In the genomic region with DNA sequence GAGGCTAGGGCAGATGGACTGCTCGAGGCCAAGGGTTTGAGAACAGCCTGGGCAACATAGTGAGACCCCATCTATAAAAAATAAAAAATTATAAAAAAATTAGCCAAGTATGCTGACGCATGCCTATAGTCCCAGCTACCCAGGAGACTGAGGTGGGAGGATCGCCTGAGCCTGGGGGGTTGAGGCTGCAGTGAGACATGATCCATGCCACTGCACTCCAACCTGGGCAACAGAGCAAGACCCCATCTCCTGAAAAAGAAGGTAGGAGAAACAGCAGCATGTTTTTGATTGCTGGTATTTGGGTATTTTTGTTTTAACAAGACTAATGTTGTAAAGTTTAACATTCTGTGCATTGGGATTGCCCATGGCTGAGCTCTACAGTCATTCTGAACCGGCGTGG, we compare ENCODE assay signal across 24 cellular contexts. TPM values are rescaled to one million over a fixed set of nuclear protein-coding genes. Genes with fewer than 3 reads are reported as not detected.
DNase-seq lines count a peak whose midpoint lies in the region; ATAC-seq, FAIRE-seq and TF ChIP-seq lines count a peak whose summit lies in the region.
"Had no signal": no experiment of that assay in that cellular context is flagged by ENCODE, and none has a peak within 500 bp of the region (broad histone marks: within the 10 kb centered on the region; RNA-seq: fewer than 3 reads in every experiment).

No MANE protein-coding gene starts in this region.

- H3K4me3 ChIP-seq in HepG2 (replicated peaks in 1 of 3; ENCODE audit: insufficient read depth in 1 of 3, low read depth in 2 of 3, low read length in 3 of 3) = no peak overlapping the region
- no peak overlapping the region for H3K4me3 ChIP-seq in right lobe of liver
- H3K4me3 ChIP-seq in kidney (ENCODE audit: low read length in 2 of 2) = no peak overlapping the region
- H3K4me3 ChIP-seq: A549; BLaER1 treated with 17β-estradiol and CSF1 and Interleukin-3, amounts not matched to agents 10 nM and 100 nM had no signal

- in situ Hi-C loops in HepG2 (cut with HindIII; ENCODE audit: extremely low pct_ligation_motif_present, low pct_unique_long_range_greater_than_20kb) = no loop called here

- H4K20me1 ChIP-seq in HepG2 (ENCODE audit: insufficient read depth, low read length) = no peaks in the 10 kb centered on the region
- H4K20me1 ChIP-seq: BLaER1 treated with 17β-estradiol and CSF1 and Interleukin-3, amounts not matched to agents 10 nM and 100 nM had no signal

- no peaks in the 10 kb centered on the region for H3K79me2 ChIP-seq in HepG2 (ENCODE audit: insufficient read depth, low read length)

- no peak for DNase-seq in HepG2 (ENCODE audit: low spot score)
- no peak for DNase-seq in right lobe of liver
- DNase-seq in WTC11 (ENCODE audit: low spot score) = no peak
- peak; percentile 25 for DNase-seq in chondrocyte (ENCODE audit: low spot score)
- peak; percentile 2 for DNase-seq in kidney
- DNase-seq in T-cell = no peak
- no peak for DNase-seq in MCF 10A (ENCODE audit: unreplicated experiment)
- DNase-seq: AML-193; Caco-2; Calu3; CD4-positive, alpha-beta T cell; CD8-positive, alpha-beta T cell; DMS79 treated with DMSO at 0.1 percent for 48 hours; GF-D8 had no signal

- H3K27me3 Mint-ChIP-seq in WTC11 (ENCODE audit: low read depth) (no peaks in the 10 kb centered on the region), chondrocyte (ENCODE audit: low read depth) (no peaks in the 10 kb centered on the region), T-cell (no peaks in the 10 kb centered on the region), MCF 10A (ENCODE audit: insufficient read depth, unreplicated experiment) (no peaks in the 10 kb centered on the region)
- H3K27me3 Mint-ChIP-seq: B cell; CD4-positive, alpha-beta T cell had no signal

- H3K9me3 ChIP-seq in HepG2 (ENCODE audit: low read length) = no peaks in the 10 kb centered on the region
- H3K9me3 ChIP-seq in right lobe of liver = no peaks in the 10 kb centered on the region
- no peaks in the 10 kb centered on the region for H3K9me3 ChIP-seq in kidney (ENCODE audit: control insufficient read depth in 1 of 2, low read length in 2 of 2)
- H3K9me3 ChIP-seq: A549; BLaER1 treated with 17β-estradiol and CSF1 and Interleukin-3, amounts not matched to agents 10 nM and 100 nM; Caco-2 had no signal

- H3K27ac Mint-ChIP-seq in WTC11 (no peak overlapping the region), chondrocyte (ENCODE audit: unreplicated experiment) (no peak overlapping the region), T-cell (no peak overlapping the region), MCF 10A (ENCODE audit: low read depth, unreplicated experiment) (no peak overlapping the region)
- H3K27ac Mint-ChIP-seq: B cell; CD4-positive, alpha-beta T cell; CD8-positive, alpha-beta T cell had no signal

- no peak for TF ChIP-seq RAD21 in HepG2 (CRISPR knock-in tag; IDR thresholded peaks at IDR 0.05)

- H3K36me3 Mint-ChIP-seq in WTC11 (peaks cover 23% of the 10 kb centered on the region), chondrocyte (ENCODE audit: low read depth) (peaks cover 19% of the 10 kb centered on the region), T-cell (peaks cover 20% of the 10 kb centered on the region), MCF 10A (ENCODE audit: insufficient read depth, unreplicated experiment) (peaks cover 31% of the 10 kb centered on the region)

- BruUV-seq in HepG2 (replicated peaks; lab: Mats Ljungman, UMichigan) = no TSS peak
- no TSS peak for BruUV-seq in MCF 10A (replicated peaks; lab: Mats Ljungman, UMichigan)

- H3K4me1 Mint-ChIP-seq in WTC11 (peaks cover 16% of the 10 kb centered on the region), chondrocyte (ENCODE audit: low read depth) (no peaks in the 10 kb centered on the region), T-cell (no peaks in the 10 kb centered on the region), MCF 10A (ENCODE audit: insufficient read depth, unreplicated experiment) (no peaks in the 10 kb centered on the region)
- H3K4me1 Mint-ChIP-seq: B cell had no signal

- TF ChIP-seq POLR2A in HepG2 (IDR thresholded peaks at IDR 0.05; ENCODE audit: insufficient read depth in 1 of 2, low read depth in 2 of 2, low read length in 2 of 2) (no peak), right lobe of liver (IDR thresholded peaks at IDR 0.05) (no peak)

- FAIRE-seq in HepG2 (lab: Jason Lieb, UNC) (no peak), kidney (lab: Jason Lieb, UNC) (no peak)
- FAIRE-seq: A549, D721Med, G401.6, GM12891, GM19239 had no signal

- H3K4me1 ChIP-seq in HepG2 (ENCODE audit: insufficient read depth, low read length) = no peaks in the 10 kb centered on the region
- H3K4me1 ChIP-seq in right lobe of liver = no peaks in the 10 kb centered on the region
- H3K4me1 ChIP-seq in kidney (ENCODE audit: control insufficient read depth in 1 of 2, insufficient read depth in 1 of 2, low read depth in 1 of 2, low read length in 2 of 2) = no peaks in the 10 kb centered on the region
- H3K4me1 ChIP-seq: A549, Caco-2 had no signal

- TF ChIP-seq CTCF in HepG2 (CRISPR knock-in tag; IDR thresholded peaks at IDR 0.05) (no peak), right lobe of liver (IDR thresholded peaks at IDR 0.05) (no peak), WTC11 (IDR thresholded peaks at IDR 0.05) (no peak), chondrocyte (IDR thresholded peaks at IDR 0.05) (no peak), kidney (IDR thresholded peaks at IDR 0.05; ENCODE audit: borderline replicate concordance, extremely low read depth, insufficient read depth) (no peak), MCF 10A (IDR thresholded peaks at IDR 0.05; ENCODE audit: unreplicated experiment) (no peak)

- no peak overlapping the region for H3K27ac ChIP-seq in HepG2 (ENCODE audit: extremely low read length, insufficient read depth, low read length)
- H3K27ac ChIP-seq in right lobe of liver = no peak overlapping the region
- no peak overlapping the region for H3K27ac ChIP-seq in kidney (ENCODE audit: low read depth in 2 of 2, low read length in 2 of 2)
- H3K27ac ChIP-seq: 22Rv1; A549; BLaER1 treated with 17β-estradiol and CSF1 and Interleukin-3, amounts not matched to agents 10 nM and 100 nM; C4-2B had no signal

- no peak overlapping the region for H2AFZ ChIP-seq in HepG2 (ENCODE audit: low read length)

- intact Hi-C loops in HepG2 (cut with micrococcal nuclease; ENCODE audit: unreplicated experiment) (no loop called here), right lobe of liver (cut with DNase I) (no loop called here), kidney (cut with DNase I) (no loop called here), MCF 10A (cut with micrococcal nuclease) (no loop called here)

- POLR2A ChIA-PET in HepG2 (lab: Yijun Ruan, JAX) (interaction anchor here (3.0 kb wide), 1 partner anchor 8 kb away, joined by 20 read pairs; the partner anchor contains the start of gene DDX19A), WTC11 (lab: Charles Lee) (no interaction called here), T-cell (lab: Charles Lee) (interaction anchor here in 1 of 2 donors (0.6 kb wide), 1 partner anchor 19 kb away, joined by 6 read pairs; no protein-coding TSS in a partner anchor), MCF 10A (lab: Yijun Ruan, JAX) (interaction anchor here (0.7 to 2.4 kb wide), 3 partner anchors 9 to 49 kb away, joined by 4 to 17 read pairs (median 5); partner anchors contain the start of genes AARS1 and DDX19A)

- H3K27me3 ChIP-seq in HepG2 (ENCODE audit: control insufficient read depth in 1 of 2, insufficient read depth in 2 of 2, low read length in 2 of 2) (no peaks in the 10 kb centered on the region), right lobe of liver (no peaks in the 10 kb centered on the region)
- H3K27me3 ChIP-seq: BLaER1 treated with 17β-estradiol and CSF1 and Interleukin-3, amounts not matched to agents 10 nM and 100 nM had no signal

- no peak overlapping the region for H3K4me3 Mint-ChIP-seq in WTC11
- H3K4me3 Mint-ChIP-seq in chondrocyte (ENCODE audit: unreplicated experiment) = no peak overlapping the region
- no peak overlapping the region for H3K4me3 Mint-ChIP-seq in T-cell
- H3K4me3 Mint-ChIP-seq in MCF 10A (ENCODE audit: unreplicated experiment) = no peak overlapping the region
- H3K4me3 Mint-ChIP-seq: B cell; CD4-positive, alpha-beta T cell; CD8-positive, alpha-beta T cell had no signal

- TF ChIP-seq EP300 in HepG2 (IDR thresholded peaks at IDR 0.05; ENCODE audit: low read depth in 2 of 2, low read length in 2 of 2) = no peak
- TF ChIP-seq EP300 in HepG2 (CRISPR knock-in tag; IDR thresholded peaks at IDR 0.05; ENCODE audit: borderline replicate concordance) = no peak

- CTCF ChIA-PET in HepG2 (lab: Yijun Ruan, JAX; ENCODE audit: low intra/inter-chr PET ratio, low total read pairs) (no interaction called here), WTC11 (lab: Charles Lee) (no interaction called here), T-cell (lab: Charles Lee) (no interaction called here), MCF 10A (lab: Yijun Ruan, JAX) (interaction anchor here (0.8 kb wide), 1 partner anchor 315 kb away, joined by 10 read pairs; no protein-coding TSS in a partner anchor)

- no peaks in the 10 kb centered on the region for H3K9me3 Mint-ChIP-seq in WTC11
- no peaks in the 10 kb centered on the region for H3K9me3 Mint-ChIP-seq in chondrocyte (ENCODE audit: low read depth)
- no peaks in the 10 kb centered on the region for H3K9me3 Mint-ChIP-seq in T-cell
- H3K9me3 Mint-ChIP-seq in MCF 10A (ENCODE audit: unreplicated experiment) = no peaks in the 10 kb centered on the region
- H3K9me3 Mint-ChIP-seq: CD4-positive, alpha-beta T cell; CD8-positive, alpha-beta T cell had no signal

- no peak overlapping the region for H3K4me2 ChIP-seq in HepG2 (ENCODE audit: low read depth, low read length)
- H3K4me2 ChIP-seq: A549; BLaER1 treated with 17β-estradiol and CSF1 and Interleukin-3, amounts not matched to agents 10 nM and 100 nM had no signal

- no peak overlapping the region for H3K9ac ChIP-seq in HepG2 (ENCODE audit: insufficient read depth, low read depth, low read length)
- H3K9ac ChIP-seq in kidney (ENCODE audit: low read length in 2 of 2) = no peak overlapping the region
- H3K9ac ChIP-seq: BLaER1 treated with 17β-estradiol and CSF1 and Interleukin-3, amounts not matched to agents 10 nM and 100 nM had no signal

- ATAC-seq in HepG2 (no peak), right lobe of liver (no peak), WTC11 (no peak), HG03439 (IDR thresholded peaks at IDR 0.05; ENCODE audit: unreplicated experiment) (no peak), T-cell (replicated peaks in 1 of 4) (no peak)
- ATAC-seq: A549; CD8-positive, alpha-beta T cell had no signal

- peaks cover 15 to 22% of the 10 kb centered on the region in 2 experiments for H3K36me3 ChIP-seq in HepG2 (replicated peaks in 1 of 2; ENCODE audit: control insufficient read depth in 1 of 2, insufficient read depth in 2 of 2, low read length in 2 of 2)
- H3K36me3 ChIP-seq in right lobe of liver = peaks cover 0 to 26% (median 12%) of the 10 kb centered on the region in 4 donors
- H3K36me3 ChIP-seq in kidney (ENCODE audit: control insufficient read depth in 1 of 2, insufficient read depth in 2 of 2, low read length in 2 of 2) = peaks cover 8 to 16% of the 10 kb centered on the region in 2 donors

- WGBS in HepG2 (ENCODE audit: low lambda C conversion rate) = 100% methylated on average over 5 of the region's 5 CpGs
- WGBS in right lobe of liver (ENCODE audit: insufficient coverage, low coverage, low lambda C conversion rate, missing lambda C conversion rate) = 96% methylated on average over 4 of the region's 5 CpGs

RNA-seq across cellular contexts. Expression of gene DDX19A, which starts 8.9 kb away (rescaled TPM):
- total RNA-seq in HepG2 (2016; rRNA removed; fragmentation: Illumina TruSeq; extraction: Trizol) (76.9 and 92.4 TPM in 2 replicates), right lobe of liver (10 to 100 TPM; 14.0 to 30.0 (median 18.1) TPM), WTC11 (2021) (42.0 to 47.0 TPM (median 43.7 TPM) in 3 replicates), chondrocyte (32.4 to 48.3 TPM (median 34.0 TPM) in 3 replicates), kidney (34.8 TPM), T-cell (10 to 100 TPM; 41.8 to 56.4 (median 49.4) TPM), MCF 10A (2022) (34.7 and 36.5 TPM in 2 replicates)
- 16.1 and 17.3 TPM in 2 replicates for total RNA-seq in HepG2 (2016; cell fraction: cytosol; rRNA removed; fragmentation: Illumina TruSeq; extraction: Trizol; ENCODE audit: low read depth)
- total RNA-seq in HepG2 (2016; cell fraction: insoluble cytoplasmic fraction; rRNA removed; fragmentation: Illumina TruSeq; extraction: Trizol) = 76.3 and 93.5 TPM in 2 replicates
- total RNA-seq in HepG2 (2016; cell fraction: membrane; rRNA removed; fragmentation: Illumina TruSeq; extraction: Trizol) = 22.7 and 23.6 TPM in 2 replicates
- total RNA-seq in HepG2 (2016; cell fraction: nucleus; rRNA removed; fragmentation: Illumina TruSeq; extraction: Trizol) = 54.0 and 63.3 TPM in 2 replicates
- polyA plus RNA-seq in HepG2 (2011; rRNA removed) (41.4 and 43.9 TPM in 2 replicates), kidney (ENCODE audit: insufficient read depth, low read depth, low replicate concordance) (19.8 TPM)
- polyA plus RNA-seq in HepG2 (2011; cell fraction: cytosol; rRNA removed) = 42.7 and 50.0 TPM in 2 replicates
- polyA plus RNA-seq in HepG2 (2011; cell fraction: nucleus; rRNA removed) = 26.1 and 32.0 TPM in 2 replicates
- polyA plus RNA-seq in HepG2 (2012) = 34.4 and 41.8 TPM in 2 replicates
- polyA plus RNA-seq in HepG2 (2016; cell fraction: cytosol; fragmentation: Illumina TruSeq; extraction: Trizol; ENCODE audit: low read depth) = 4.2 and 4.8 TPM in 2 replicates
- polyA plus RNA-seq in HepG2 (2016; cell fraction: insoluble cytoplasmic fraction; fragmentation: Illumina TruSeq; extraction: Trizol; ENCODE audit: low read depth) = 86.5 and 94.7 TPM in 2 replicates
- 10.6 and 11.5 TPM in 2 replicates for polyA plus RNA-seq in HepG2 (2016; cell fraction: membrane; fragmentation: Illumina TruSeq; extraction: Trizol; ENCODE audit: low read depth)
- 62.8 and 66.6 TPM in 2 replicates for polyA plus RNA-seq in HepG2 (2016; cell fraction: nucleus; fragmentation: Illumina TruSeq; extraction: Trizol; ENCODE audit: insufficient read depth, low read depth)
- 57.7 and 87.7 TPM in 2 replicates for polyA minus RNA-seq in HepG2 (2011; rRNA and poly(A)+ RNA removed; ENCODE audit: low replicate concordance)
- polyA minus RNA-seq in HepG2 (2011; cell fraction: cytosol; rRNA and poly(A)+ RNA removed) = 42.7 and 56.5 TPM in 2 replicates
- polyA minus RNA-seq in HepG2 (2011; cell fraction: nucleus; rRNA and poly(A)+ RNA removed) = 57.8 and 68.4 TPM in 2 replicates

RNA-seq across cellular contexts. Expression of gene DDX19B, which starts 38.8 kb away (rescaled TPM):
- 36.2 and 45.1 TPM in 2 replicates for total RNA-seq in HepG2 (2016; rRNA removed; fragmentation: Illumina TruSeq; extraction: Trizol)
- 12.8 and 12.9 TPM in 2 replicates for total RNA-seq in HepG2 (2016; cell fraction: cytosol; rRNA removed; fragmentation: Illumina TruSeq; extraction: Trizol; ENCODE audit: low read depth)
- total RNA-seq in HepG2 (2016; cell fraction: insoluble cytoplasmic fraction; rRNA removed; fragmentation: Illumina TruSeq; extraction: Trizol) = 39.6 and 45.1 TPM in 2 replicates
- 23.3 and 24.2 TPM in 2 replicates for total RNA-seq in HepG2 (2016; cell fraction: membrane; rRNA removed; fragmentation: Illumina TruSeq; extraction: Trizol)
- total RNA-seq in HepG2 (2016; cell fraction: nucleus; rRNA removed; fragmentation: Illumina TruSeq; extraction: Trizol) = 19.1 and 19.2 TPM in 2 replicates
- polyA plus RNA-seq in HepG2 (2011; rRNA removed) = 40.0 and 48.1 TPM in 2 replicates
- polyA plus RNA-seq in HepG2 (2011; cell fraction: cytosol; rRNA removed) = 32.7 and 34.5 TPM in 2 replicates
- polyA plus RNA-seq in HepG2 (2011; cell fraction: nucleus; rRNA removed) = 37.9 and 40.4 TPM in 2 replicates
- 44.8 and 46.5 TPM in 2 replicates for polyA plus RNA-seq in HepG2 (2012)
- polyA plus RNA-seq in HepG2 (2016; cell fraction: cytosol; fragmentation: Illumina TruSeq; extraction: Trizol; ENCODE audit: low read depth) = 19.4 and 20.0 TPM in 2 replicates
- 52.7 and 69.9 TPM in 2 replicates for polyA plus RNA-seq in HepG2 (2016; cell fraction: insoluble cytoplasmic fraction; fragmentation: Illumina TruSeq; extraction: Trizol; ENCODE audit: low read depth)
- polyA plus RNA-seq in HepG2 (2016; cell fraction: membrane; fragmentation: Illumina TruSeq; extraction: Trizol; ENCODE audit: low read depth) = 27.4 and 28.0 TPM in 2 replicates
- 38.1 and 41.2 TPM in 2 replicates for polyA plus RNA-seq in HepG2 (2016; cell fraction: nucleus; fragmentation: Illumina TruSeq; extraction: Trizol; ENCODE audit: insufficient read depth, low read depth)
- 14.4 and 19.9 TPM in 2 replicates for polyA minus RNA-seq in HepG2 (2011; rRNA and poly(A)+ RNA removed; ENCODE audit: low replicate concordance)
- polyA minus RNA-seq in HepG2 (2011; cell fraction: cytosol; rRNA and poly(A)+ RNA removed) = 9.7 and 21.2 TPM in 2 replicates
- polyA minus RNA-seq in HepG2 (2011; cell fraction: nucleus; rRNA and poly(A)+ RNA removed) = 19.9 and 21.8 TPM in 2 replicates
- 10 to 100 TPM; 15.2 to 32.3 (median 20.0) TPM for total RNA-seq in right lobe of liver
- total RNA-seq in WTC11 (2021) = 34.3 to 38.4 TPM (median 36.1 TPM) in 3 replicates
- 22.9 to 26.0 TPM (median 24.5 TPM) in 3 replicates for total RNA-seq in chondrocyte
- 33.4 TPM for total RNA-seq in kidney
- 25.6 TPM for polyA plus RNA-seq in kidney (ENCODE audit: insufficient read depth, low read depth, low replicate concordance)
- total RNA-seq in T-cell = 10 to 100 TPM; 26.4 to 37.4 (median 33.2) TPM
- total RNA-seq in MCF 10A (2022) = 38.6 and 38.8 TPM in 2 replicates

RNA-seq across cellular contexts. Expression of gene AARS1, which starts 48.5 kb away (rescaled TPM):
- total RNA-seq in HepG2 (2016; rRNA removed; fragmentation: Illumina TruSeq; extraction: Trizol) (107 and 132 TPM in 2 replicates), right lobe of liver (10 to 100 TPM; 74.2 to 91.8 (median 80.7) TPM), WTC11 (2021) (174 to 214 TPM (median 174 TPM) in 3 replicates), chondrocyte (92.2 to 243 TPM (median 234 TPM) in 3 replicates), kidney (111 TPM), T-cell (100 to 1,000 TPM in 3 of 5 donors, 10 to 100 TPM in 2; 23.6 to 131 (median 117) TPM), MCF 10A (2022) (314 and 390 TPM in 2 replicates)
- total RNA-seq in HepG2 (2016; cell fraction: cytosol; rRNA removed; fragmentation: Illumina TruSeq; extraction: Trizol; ENCODE audit: low read depth) = 36.0 and 36.9 TPM in 2 replicates
- 106 and 131 TPM in 2 replicates for total RNA-seq in HepG2 (2016; cell fraction: insoluble cytoplasmic fraction; rRNA removed; fragmentation: Illumina TruSeq; extraction: Trizol)
- total RNA-seq in HepG2 (2016; cell fraction: membrane; rRNA removed; fragmentation: Illumina TruSeq; extraction: Trizol) = 22.4 and 24.3 TPM in 2 replicates
- 86.2 and 93.2 TPM in 2 replicates for total RNA-seq in HepG2 (2016; cell fraction: nucleus; rRNA removed; fragmentation: Illumina TruSeq; extraction: Trizol)
- polyA plus RNA-seq in HepG2 (2011; rRNA removed) (132 and 163 TPM in 2 replicates), kidney (ENCODE audit: insufficient read depth, low read depth, low replicate concordance) (58.2 TPM)
- polyA plus RNA-seq in HepG2 (2011; cell fraction: cytosol; rRNA removed) = 137 and 146 TPM in 2 replicates
- polyA plus RNA-seq in HepG2 (2011; cell fraction: nucleus; rRNA removed) = 133 and 160 TPM in 2 replicates
- polyA plus RNA-seq in HepG2 (2012) = 134 and 189 TPM in 2 replicates
- 4.3 and 4.9 TPM in 2 replicates for polyA plus RNA-seq in HepG2 (2016; cell fraction: cytosol; fragmentation: Illumina TruSeq; extraction: Trizol; ENCODE audit: low read depth)
- polyA plus RNA-seq in HepG2 (2016; cell fraction: insoluble cytoplasmic fraction; fragmentation: Illumina TruSeq; extraction: Trizol; ENCODE audit: low read depth) = 108 and 115 TPM in 2 replicates
- polyA plus RNA-seq in HepG2 (2016; cell fraction: membrane; fragmentation: Illumina TruSeq; extraction: Trizol; ENCODE audit: low read depth) = 7.9 and 10.8 TPM in 2 replicates
- 108 and 116 TPM in 2 replicates for polyA plus RNA-seq in HepG2 (2016; cell fraction: nucleus; fragmentation: Illumina TruSeq; extraction: Trizol; ENCODE audit: insufficient read depth, low read depth)
- 201 and 270 TPM in 2 replicates for polyA minus RNA-seq in HepG2 (2011; rRNA and poly(A)+ RNA removed; ENCODE audit: low replicate concordance)
- polyA minus RNA-seq in HepG2 (2011; cell fraction: cytosol; rRNA and poly(A)+ RNA removed) = 108 and 137 TPM in 2 replicates
- polyA minus RNA-seq in HepG2 (2011; cell fraction: nucleus; rRNA and poly(A)+ RNA removed) = 94.2 and 166 TPM in 2 replicates

Comparison
In these comparisons a context has a peak if more than half of its experiments do, and no peak if none do; other contexts are left out.
1. DNase-seq: peak in chondrocyte (single experiment) and kidney (single experiment); none in HepG2 (single experiment), right lobe of liver (0 of 3), WTC11 (single experiment), T-cell (0 of 34) and MCF 10A (single experiment).
2. Of the 50 proteins assayed by ChIP-seq in both HepG2 and WTC11: peak only in HepG2: none; only in WTC11: none; in both: ZNF121; in neither: 49.